ENCODE assay signal across 7 cellular contexts in the genomic region with DNA sequence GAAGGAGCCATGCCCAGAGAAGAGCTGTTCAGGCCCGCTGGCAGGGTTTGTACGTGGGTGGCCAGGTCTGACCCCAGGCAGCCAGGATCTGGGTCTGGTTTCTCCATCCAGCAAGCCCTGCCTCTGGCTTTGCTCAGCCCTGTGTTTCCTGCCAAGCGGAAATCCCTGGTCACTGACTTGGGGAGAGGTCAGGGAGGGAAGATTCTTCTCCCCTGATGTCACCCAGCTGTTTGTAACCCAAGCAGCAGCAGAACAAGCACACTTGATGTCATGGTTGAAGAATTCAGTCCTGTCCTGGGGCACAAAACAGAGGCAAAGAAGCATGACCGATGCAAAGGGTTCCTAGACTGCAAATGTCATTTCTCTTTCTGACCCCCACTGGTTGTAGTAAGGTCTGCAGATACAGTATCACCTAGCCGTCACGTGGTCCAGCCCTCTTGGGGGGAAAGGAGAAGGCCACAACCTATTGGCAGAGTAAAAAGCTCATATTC.
A peak's percentile ranks its signal among the peaks of the same experiment; 100 is the strongest.
DNase-seq lines count a peak whose midpoint lies in the region; ATAC-seq and TF ChIP-seq lines count a peak whose summit lies in the region.

No MANE protein-coding gene starts in this region.

- dilution Hi-C loops in IMR-90 (cut with HindIII; ENCODE audit: low sequenced_read_pairs, unreplicated experiment): no loop called here

- H3K4me2 ChIP-seq in IMR-90 (ENCODE audit: low read depth, low read length): peak overlapping the region; percentile 23
- no peak overlapping the region for H3K4me2 ChIP-seq in mesenchymal stem cell (ENCODE audit: low read length, poor library complexity, severe bottlenecking)

- BruUV-seq in IMR-90 (replicated peaks; lab: Mats Ljungman, UMichigan): no TSS peak

- H3K4me3 ChIP-seq in IMR-90 (ENCODE audit: insufficient read depth, low read depth, low read length) (no peak overlapping the region), mesenchymal stem cell (ENCODE audit: insufficient read depth in 1 of 2, low read depth in 1 of 2, low read length in 2 of 2) (peak overlapping the region in 1 of 2 experiments; percentile 21), aorta (ENCODE audit: low read length in 2 of 2) (no peak overlapping the region)

- no peaks in the 10 kb centered on the region for H4K20me1 ChIP-seq in IMR-90 (ENCODE audit: insufficient read depth, low read length)

- in situ Hi-C loops in IMR-90 (cut with MboI; ENCODE audit: low sequenced_read_pairs): no loop called here

- CTCF ChIA-PET in IMR-90 (lab: Yijun Ruan, JAX): interaction anchor here (1.3 to 1.7 kb wide), 2 partner anchors 12 to 14 kb away, joined by 3 to 4 read pairs; no protein-coding TSS in a partner anchor
- CTCF ChIA-PET in CD4-positive, alpha-beta T cell (lab: Charles Lee): no interaction called here

- H2BK5ac ChIP-seq in IMR-90 (ENCODE audit: low read depth, low read length, poor library complexity, severe bottlenecking) (peak overlapping the region; percentile 94), mesenchymal stem cell (ENCODE audit: low read depth, low read length, poor library complexity, severe bottlenecking) (peak overlapping the region; percentile 71)

- H3K36me3 ChIP-seq in IMR-90 (ENCODE audit: control insufficient read depth, insufficient read depth, low read length): no peaks in the 10 kb centered on the region
- no peaks in the 10 kb centered on the region for H3K36me3 ChIP-seq in mesenchymal stem cell (ENCODE audit: control insufficient read depth in 1 of 2, insufficient read depth in 2 of 2, low read depth in 1 of 2, low read length in 2 of 2)
- H3K36me3 ChIP-seq in aorta (ENCODE audit: control insufficient read depth in 1 of 2, insufficient read depth in 2 of 2, low read length in 1 of 2): peaks cover 0 to 5% of the 10 kb centered on the region in 2 donors

- H3K27ac Mint-ChIP-seq in CD14-positive monocyte: peak overlapping the region in 1 of 7 donors; percentile 35
- H3K27ac Mint-ChIP-seq in CD4-positive, alpha-beta T cell: no peak overlapping the region

- H3K4me1 ChIP-seq in IMR-90 (ENCODE audit: control insufficient read depth, insufficient read depth, low read length) (peaks cover 49% of the 10 kb centered on the region), mesenchymal stem cell (ENCODE audit: control insufficient read depth, insufficient read depth, low read depth, low read length) (peaks cover 39% of the 10 kb centered on the region), aorta (ENCODE audit: control insufficient read depth in 1 of 2, insufficient read depth in 2 of 2, low read length in 2 of 2) (peaks cover 7% of the 10 kb centered on the region in 2 donors)

- H3K14ac ChIP-seq in IMR-90 (replicated peaks; ENCODE audit: low read depth, low read length) (peak overlapping the region; percentile 96), mesenchymal stem cell (ENCODE audit: low read length in 2 of 2) (no peak overlapping the region)

- H2BK12ac ChIP-seq in mesenchymal stem cell (ENCODE audit: low read length in 2 of 2): peak overlapping the region; percentile 67 to 77

- no peak for TF ChIP-seq POLR2A in IMR-90 (IDR thresholded peaks at IDR 0.05; ENCODE audit: low read depth, low read length)

- H4K91ac ChIP-seq in IMR-90 (ENCODE audit: insufficient read depth, low read depth, low read length) (peak overlapping the region; percentile 99), mesenchymal stem cell (ENCODE audit: low read length) (peak overlapping the region; percentile 79)

- H2BK120ac ChIP-seq in IMR-90 (ENCODE audit: low read depth, low read length): peak overlapping the region; percentile 99
- H2BK120ac ChIP-seq in mesenchymal stem cell (ENCODE audit: low read depth, low read length): peak overlapping the region; percentile 54

- peak; percentile 21; the same call in 1 of the 2 replicates for TF ChIP-seq CTCF in IMR-90 (conservative IDR thresholded peaks at IDR 0.05; ENCODE audit: low read depth, low read length)
- TF ChIP-seq CTCF in CD14-positive monocyte (IDR thresholded peaks at IDR 0.05): no peak
- TF ChIP-seq CTCF in CD4-positive, alpha-beta T cell (IDR thresholded peaks at IDR 0.05): no peak

- peak; percentile 1; the same call in 1 of the 2 replicates for TF ChIP-seq RAD21 in IMR-90 (IDR thresholded peaks at IDR 0.05; ENCODE audit: low read length)

- H3K27me3 Mint-ChIP-seq in CD14-positive monocyte (ENCODE audit: low read depth in 3 of 3): peaks cover 54 to 90% (median 86%) of the 10 kb centered on the region in 3 donors
- no peaks in the 10 kb centered on the region for H3K27me3 Mint-ChIP-seq in CD4-positive, alpha-beta T cell

- POLR2A ChIA-PET in IMR-90 (lab: Charles Lee; ENCODE audit: unreplicated experiment): interaction anchor here (1.1 to 1.4 kb wide), 2 partner anchors 11 to 83 kb away, joined by 4 to 5 read pairs; no protein-coding TSS in a partner anchor
- POLR2A ChIA-PET in CD4-positive, alpha-beta T cell (lab: Charles Lee): no interaction called here

- H2BK20ac ChIP-seq in IMR-90 (ENCODE audit: low read depth, low read length): peak overlapping the region; percentile 99

- H2AFZ ChIP-seq in IMR-90 (replicated peaks; ENCODE audit: low read length, poor library complexity): peak overlapping the region; percentile 76
- H2AFZ ChIP-seq in mesenchymal stem cell (ENCODE audit: low read depth, low read length): no peak overlapping the region

- H3K9me3 ChIP-seq in IMR-90 (ENCODE audit: control insufficient read depth, insufficient read depth, low read length): no peaks in the 10 kb centered on the region
- no peaks in the 10 kb centered on the region for H3K9me3 ChIP-seq in mesenchymal stem cell (ENCODE audit: control insufficient read depth, low read length)
- no peaks in the 10 kb centered on the region for H3K9me3 ChIP-seq in aorta (ENCODE audit: control insufficient read depth, low read length)
- no peaks in the 10 kb centered on the region for H3K9me3 ChIP-seq in CD4-positive, alpha-beta T cell (ENCODE audit: control insufficient read depth, low read length)

- H3K4ac ChIP-seq in IMR-90 (ENCODE audit: low read depth, low read length) (peak overlapping the region; percentile 99), mesenchymal stem cell (ENCODE audit: low read depth in 1 of 2, low read length in 2 of 2) (peak overlapping the region; percentile 18 to 69)

- no peaks in the 10 kb centered on the region for H3K27me3 ChIP-seq in IMR-90 (ENCODE audit: control insufficient read depth, insufficient read depth, low read length)
- H3K27me3 ChIP-seq in mesenchymal stem cell (ENCODE audit: control insufficient read depth in 1 of 2, insufficient read depth in 1 of 2, low read length in 2 of 2): no peaks in the 10 kb centered on the region
- no peaks in the 10 kb centered on the region for H3K27me3 ChIP-seq in aorta (ENCODE audit: control insufficient read depth in 1 of 2, insufficient read depth in 2 of 2, low read length in 1 of 2)
- no peaks in the 10 kb centered on the region for H3K27me3 ChIP-seq in CD4-positive, alpha-beta T cell (ENCODE audit: control insufficient read depth, insufficient read depth, low read length)

- ATAC-seq in IMR-90 (ENCODE audit: low read depth): peak; percentile 87
- peak; percentile 89 for ATAC-seq in aorta (ENCODE audit: low FRiP score)
- no peak for ATAC-seq in CD4-positive, alpha-beta T cell (ENCODE audit: poor library complexity)

- H3K27ac ChIP-seq in IMR-90 (ENCODE audit: insufficient read depth, low read length) (peak overlapping the region; percentile 79), mesenchymal stem cell (ENCODE audit: low read length, poor library complexity, severe bottlenecking) (peak overlapping the region; percentile 91), aorta (ENCODE audit: low read depth in 1 of 2, low read length in 2 of 2) (peak overlapping the region; percentile 72 to 91)
- no peak overlapping the region for H3K27ac ChIP-seq in CD4-positive, alpha-beta T cell (ENCODE audit: low read depth, low read length)

- peaks cover 58 to 68% of the 10 kb centered on the region in 2 donors for H3K36me3 Mint-ChIP-seq in CD14-positive monocyte
- peaks cover 9% of the 10 kb centered on the region for H3K36me3 Mint-ChIP-seq in CD4-positive, alpha-beta T cell (ENCODE audit: low read depth)

- H2AK5ac ChIP-seq in IMR-90 (ENCODE audit: low read depth, low read length) (peak overlapping the region; percentile 100), mesenchymal stem cell (ENCODE audit: low read length, severe bottlenecking) (peak overlapping the region; percentile 24)

- H3K23ac ChIP-seq in IMR-90 (ENCODE audit: low read depth, low read length) (peak overlapping the region; percentile 96), mesenchymal stem cell (ENCODE audit: low read length in 2 of 2) (no peak overlapping the region)

- H3K4me3 Mint-ChIP-seq in CD14-positive monocyte: peak overlapping the region in 1 of 2 donors; percentile 17
- no peak overlapping the region for H3K4me3 Mint-ChIP-seq in CD4-positive, alpha-beta T cell

- H3K9me1 ChIP-seq in IMR-90 (ENCODE audit: insufficient read depth, low read length): peaks cover 47% of the 10 kb centered on the region

- peak overlapping the region; percentile 78 for H4K5ac ChIP-seq in IMR-90 (ENCODE audit: low read depth, low read length)

- peak overlapping the region; percentile 80 to 98 for H4K8ac ChIP-seq in IMR-90 (ENCODE audit: low read depth in 2 of 2, low read length in 2 of 2)
- peak overlapping the region; percentile 9 for H4K8ac ChIP-seq in mesenchymal stem cell (ENCODE audit: low read length)

- H3K9me3 Mint-ChIP-seq in CD14-positive monocyte: peaks cover 0 to 7% (median 3%) of the 10 kb centered on the region in 7 donors
- H3K9me3 Mint-ChIP-seq in CD4-positive, alpha-beta T cell: no peaks in the 10 kb centered on the region

- peak overlapping the region; percentile 79 for H3K56ac ChIP-seq in IMR-90 (ENCODE audit: extremely low read depth, insufficient read depth, low read length)

- H3K9ac ChIP-seq in IMR-90 (ENCODE audit: low read depth, low read length) (peak overlapping the region; percentile 14), mesenchymal stem cell (ENCODE audit: low read length) (peak overlapping the region; percentile 64)

- H2AK9ac ChIP-seq in IMR-90 (replicated peaks; ENCODE audit: low read depth, low read length, poor library complexity): peak overlapping the region; percentile 79

- peak; percentile 100 for DNase-seq in IMR-90
- peak; percentile 60 for DNase-seq in ecto neural progenitor cell (ENCODE audit: low spot score)
- DNase-seq in mesenchymal stem cell: peak; percentile 100
- DNase-seq in aorta: peak; percentile 94 to 95
- no peak for DNase-seq in GF-D8 (lab: John Stamatoyannopoulos, UW)
- DNase-seq in CD14-positive monocyte (ENCODE audit: low spot score): no peak
- DNase-seq in CD4-positive, alpha-beta T cell: no peak

- H3K18ac ChIP-seq in IMR-90 (ENCODE audit: low read depth, low read length) (peak overlapping the region; percentile 87), mesenchymal stem cell (ENCODE audit: low read depth in 1 of 2, low read length in 2 of 2) (peak overlapping the region; percentile 53 to 97)

- H3K79me1 ChIP-seq in IMR-90 (ENCODE audit: low read depth in 1 of 2, low read length in 2 of 2) (peaks cover 0 to 24% of the 10 kb centered on the region in 2 experiments; a peak in 1 of 4 replicates), mesenchymal stem cell (replicated peaks; ENCODE audit: low read length, poor library complexity, severe bottlenecking) (no peaks in the 10 kb centered on the region)

- WGBS in IMR-90 (ENCODE audit: extremely low coverage in 2 of 2, insufficient read length in 1 of 2), 2 experiments: 0% methylated on average over 1 of the region's 6 CpGs; no CpG with 5 or more reads in 1 of the 2 experiments
- 0% methylated on average over 6 of the region's 6 CpGs for WGBS in mesenchymal stem cell
- WGBS in aorta, 2 donors: 2 to 5% methylated on average over 6 of the region's 6 CpGs

- peaks cover 24% of the 10 kb centered on the region for H3K4me1 Mint-ChIP-seq in CD14-positive monocyte
- H3K4me1 Mint-ChIP-seq in CD4-positive, alpha-beta T cell (ENCODE audit: low read depth): no peaks in the 10 kb centered on the region

- H2BK15ac ChIP-seq in IMR-90 (ENCODE audit: low read depth, low read length): peak overlapping the region; percentile 97
- H2BK15ac ChIP-seq in mesenchymal stem cell (ENCODE audit: low read depth, poor library complexity, severe bottlenecking): no peak overlapping the region

- intact Hi-C loops in IMR-90 (cut with micrococcal nuclease): loop anchor here (1.0 to 5.0 kb wide), 2 partner anchors 9 to 82 kb away; no protein-coding TSS in a partner anchor
- intact Hi-C loops in aorta (cut with DNase I): loop anchor here (5.0 kb wide), 2 partner anchors 47 to 82 kb away; no protein-coding TSS in a partner anchor
- intact Hi-C loops in CD14-positive monocyte (cut with micrococcal nuclease): no loop called here
- intact Hi-C loops in CD4-positive, alpha-beta T cell (cut with DNase I, micrococcal nuclease): no loop called here

Comparison
In these comparisons a context has a peak if more than half of its experiments do, and no peak if none do; other contexts are left out.
1. DNase-seq: peak in IMR-90 (single experiment), ecto neural progenitor cell (single experiment), mesenchymal stem cell (single experiment) and aorta (2 of 2); none in GF-D8 (single experiment), CD14-positive monocyte (single experiment) and CD4-positive, alpha-beta T cell (0 of 10).
2. intact Hi-C loops: an anchor here in IMR-90 (1.0 to 5.0 kb wide) and aorta (5.0 kb wide); none called in CD14-positive monocyte and CD4-positive, alpha-beta T cell.